10 cellular contexts compared by ENCODE assay signal in the genomic region with DNA sequence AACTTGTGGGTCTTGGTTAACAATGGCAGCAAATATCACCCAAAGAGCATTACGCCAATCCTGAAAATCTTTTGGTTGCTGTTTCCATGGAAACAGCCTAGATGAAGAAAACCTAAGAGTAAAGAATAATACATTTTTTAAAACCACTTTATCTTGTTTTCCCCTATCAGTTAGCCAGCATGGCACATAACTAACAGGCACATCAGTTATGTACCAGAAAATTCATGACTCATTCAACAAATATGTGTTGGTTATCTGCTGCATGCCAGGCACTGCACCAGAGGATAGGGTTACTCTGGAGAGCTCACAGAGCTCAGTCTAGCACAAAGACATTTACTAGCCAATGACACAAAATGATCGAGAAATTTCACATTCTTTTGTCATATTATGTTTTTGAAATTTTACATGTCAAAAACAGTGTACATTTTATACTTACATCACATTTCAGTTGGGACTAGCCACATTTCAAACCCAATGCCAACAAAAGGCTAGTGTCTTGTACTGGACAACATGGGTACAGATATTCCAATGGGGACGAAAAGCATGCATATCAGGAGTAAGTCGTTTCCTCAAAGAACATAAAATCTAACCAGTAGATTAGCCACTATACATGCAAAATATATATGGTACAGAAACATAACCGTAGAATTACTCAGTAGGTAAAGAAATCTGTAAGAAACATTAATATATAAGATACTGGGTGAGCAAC. TPM values are rescaled to one million over a fixed set of nuclear protein-coding genes. Genes with fewer than 3 reads are reported as not detected.
DNase-seq lines count a peak whose midpoint lies in the region; ATAC-seq and TF ChIP-seq lines count a peak whose summit lies in the region.
"Had no signal": no experiment of that assay in that cellular context is flagged by ENCODE, and none has a peak within 500 bp of the region (broad histone marks: within the 10 kb centered on the region; RNA-seq: fewer than 3 reads in every experiment).

No MANE protein-coding gene starts in this region.

- H3K9me3 Mint-ChIP-seq in mesothelial cell of epicardium: no peaks in the 10 kb centered on the region

- no peak overlapping the region for H3K4me3 ChIP-seq in Panc1 (ENCODE audit: low read depth in 2 of 2, low read length in 2 of 2)

- H3K4me1 ChIP-seq in Panc1 (ENCODE audit: control insufficient read depth, insufficient read depth, low read length): peaks cover 17% of the 10 kb centered on the region

- no peaks in the 10 kb centered on the region for H3K36me3 ChIP-seq in Panc1 (ENCODE audit: control insufficient read depth, insufficient read depth, low read length)

- no peak for TF ChIP-seq CTCF in Panc1 (IDR thresholded peaks at IDR 0.05)
- no peak for TF ChIP-seq CTCF in mesothelial cell of epicardium (IDR thresholded peaks at IDR 0.05; ENCODE audit: unreplicated experiment)
- TF ChIP-seq CTCF in GM10248 (IDR thresholded peaks at IDR 0.05; ENCODE audit: control extremely low read depth, extremely low read depth, low read depth, missing control alignments): no peak

- peak overlapping the region; percentile 36; the same call in 1 of the 2 replicates for H3K27ac ChIP-seq in Panc1 (ENCODE audit: low read length)

- no peaks in the 10 kb centered on the region for H3K27me3 Mint-ChIP-seq in mesothelial cell of epicardium (ENCODE audit: low read depth)

- no peaks in the 10 kb centered on the region for H3K27me3 ChIP-seq in Panc1 (ENCODE audit: control insufficient read depth, insufficient read depth, low read length)

- BruUV-seq in Panc1 (replicated peaks; lab: Mats Ljungman, UMichigan): no TSS peak

- H3K4me3 Mint-ChIP-seq in mesothelial cell of epicardium: no peak overlapping the region

- peak overlapping the region; percentile 78 for H3K27ac Mint-ChIP-seq in mesothelial cell of epicardium

- DNase-seq in DMS53 (lab: John Stamatoyannopoulos, UW): peak; percentile 70
- no peak for DNase-seq in Panc1 (ENCODE audit: low read depth, low spot score)
- DNase-seq in erythroblast (lab: John Stamatoyannopoulos, UW): peak; percentile 88 to 94
- no peak for DNase-seq in mesothelial cell of epicardium (ENCODE audit: low spot score in 2 of 2, unreplicated experiment in 2 of 2)
- no peak for DNase-seq in nucleus accumbens (lab: John Stamatoyannopoulos, UW)
- DNase-seq in GM10248 (ENCODE audit: extremely low spot score): no peak
- no peak for DNase-seq in NCI-H524 treated with DMSO at 0.1 percent for 48 hours (lab: John Stamatoyannopoulos, UW)
- DNase-seq: head of caudate nucleus, Kasumi-1 had no signal

- H3K4me1 Mint-ChIP-seq in mesothelial cell of epicardium: peaks cover 27% of the 10 kb centered on the region

- peak; percentile 59 for TF ChIP-seq POLR2A in erythroblast (IDR thresholded peaks at IDR 0.05; ENCODE audit: low read length)

- peak; percentile 97 for ATAC-seq in Panc1
- no peak for ATAC-seq in GM21786 (IDR thresholded peaks at IDR 0.05; ENCODE audit: unreplicated experiment)

- H3K36me3 Mint-ChIP-seq in mesothelial cell of epicardium: no peaks in the 10 kb centered on the region

- intact Hi-C loops in Panc1 (cut with micrococcal nuclease; ENCODE audit: unreplicated experiment): no loop called here

- POLR2A ChIA-PET in Panc1 (lab: Charles Lee) (interaction anchor here (0.6 kb wide), 1 partner anchor 346 kb away, joined by 9 read pairs; no protein-coding TSS in a partner anchor), GM10248 (lab: Yijun Ruan, JAX) (no interaction called here)

- CTCF ChIA-PET in Panc1 (lab: Charles Lee): no interaction called here
- CTCF ChIA-PET in GM10248 (lab: Yijun Ruan, JAX): interaction anchor here (1.3 to 1.9 kb wide), 2 partner anchors 13 to 14 kb away, joined by 4 to 5 read pairs; no protein-coding TSS in a partner anchor

- in situ Hi-C loops in Panc1 (cut with HindIII; ENCODE audit: low pct_unique_long_range_greater_than_20kb, low sequenced_read_pairs): no loop called here

- H3K9me3 ChIP-seq in Panc1 (ENCODE audit: control insufficient read depth, insufficient read depth, low read depth, low read length): no peaks in the 10 kb centered on the region

RNA-seq across cellular contexts. Expression of gene LNX2, which starts 20.3 kb away (rescaled TPM):
- total RNA-seq in Panc1 (2021; ENCODE audit: unreplicated experiment) (11.6 TPM), mesothelial cell of epicardium (12.8 to 14.4 TPM (median 13.6 TPM) in 3 replicates)
- polyA plus RNA-seq in Panc1 (2012; ENCODE audit: insufficient read length): 4.3 TPM

RNA-seq across cellular contexts. Expression of gene POLR1D, which starts 21.7 kb away (rescaled TPM):
- total RNA-seq in Panc1 (2021; ENCODE audit: unreplicated experiment): 75.6 TPM
- 61.7 TPM for polyA plus RNA-seq in Panc1 (2012; ENCODE audit: insufficient read length)
- total RNA-seq in mesothelial cell of epicardium: 119 to 120 TPM (median 120 TPM) in 3 replicates

Comparison
In these comparisons a context has a peak if more than half of its experiments do, and no peak if none do; other contexts are left out.
1. DNase-seq: peak in DMS53 (single experiment) and erythroblast (2 of 2); none in Panc1 (single experiment), mesothelial cell of epicardium (0 of 2), nucleus accumbens (0 of 56), GM10248 (single experiment) and NCI-H524 treated with DMSO at 0.1 percent for 48 hours (single experiment).